12 cellular contexts compared by ENCODE assay signal in the genomic region with DNA sequence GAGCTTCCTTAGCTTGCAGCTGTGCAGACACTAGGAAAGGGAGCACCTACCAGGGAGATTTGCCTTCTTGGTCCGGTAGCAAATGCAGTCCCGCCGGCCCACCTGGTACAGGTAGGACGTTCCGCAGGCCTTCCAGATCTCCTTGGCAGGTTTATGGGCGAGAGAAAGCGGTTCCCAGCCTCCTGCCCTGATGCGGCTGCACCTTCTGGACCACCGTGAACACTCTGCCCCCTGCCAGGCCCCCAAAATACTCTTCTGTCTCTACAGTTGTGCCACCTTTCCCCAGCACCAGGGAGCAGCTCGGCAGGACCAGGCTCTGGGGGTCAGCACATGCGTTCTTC.
DNase-seq lines count a peak whose midpoint lies in the region; ATAC-seq lines count a peak whose summit lies in the region.
"Had no signal": no experiment of that assay in that cellular context is flagged by ENCODE, and none has a peak within 500 bp of the region (broad histone marks: within the 10 kb centered on the region; RNA-seq: fewer than 3 reads in every experiment).

No MANE protein-coding gene starts in this region.

- H2BK15ac ChIP-seq in mesenchymal stem cell (ENCODE audit: low read depth, poor library complexity, severe bottlenecking) = no peak overlapping the region

- no peak overlapping the region for H4K91ac ChIP-seq in mesenchymal stem cell (ENCODE audit: low read length)

- H3K4me3 ChIP-seq in adipocyte (ENCODE audit: low read length) (no peak overlapping the region), mesenchymal stem cell (ENCODE audit: insufficient read depth in 1 of 2, low read depth in 1 of 2, low read length in 2 of 2) (peak overlapping the region in 1 of 2 experiments; percentile 81)
- H3K4me3 ChIP-seq in effector memory CD4-positive, alpha-beta T cell (ENCODE audit: insufficient read depth, low read depth, low read length, poor library complexity, severe bottlenecking) = no peak overlapping the region
- H3K4me3 ChIP-seq: GM12878 had no signal

- no peaks in the 10 kb centered on the region for H3K79me1 ChIP-seq in mesenchymal stem cell (replicated peaks; ENCODE audit: low read length, poor library complexity, severe bottlenecking)

- peaks cover 7% of the 10 kb centered on the region for H3K4me1 ChIP-seq in adipocyte (ENCODE audit: control insufficient read depth, insufficient read depth, low read length)
- peaks cover 7% of the 10 kb centered on the region for H3K4me1 ChIP-seq in mesenchymal stem cell (ENCODE audit: control insufficient read depth, insufficient read depth, low read depth, low read length)
- peaks cover 7% of the 10 kb centered on the region for H3K4me1 ChIP-seq in effector memory CD4-positive, alpha-beta T cell (ENCODE audit: control insufficient read depth, insufficient read depth, low read length, poor library complexity, severe bottlenecking)

- WGBS in mesenchymal stem cell = 87% methylated on average over 11 of the region's 11 CpGs

- no peak overlapping the region for H3K4ac ChIP-seq in mesenchymal stem cell (ENCODE audit: low read depth in 1 of 2, low read length in 2 of 2)

- H2AFZ ChIP-seq in mesenchymal stem cell (ENCODE audit: low read depth, low read length) = no peak overlapping the region

- no peak for ATAC-seq in stimulated activated effector memory CD8-positive, alpha-beta T cell treated with anti-CD3 and anti-CD28 coated beads, Interleukin-12 subunit alpha, Interleukin-12 subunit beta, amount 100 ng/mL, for 72 hours

- H3K27ac ChIP-seq in mesenchymal stem cell (ENCODE audit: low read length, poor library complexity, severe bottlenecking) (no peak overlapping the region), substantia nigra (ENCODE audit: low read depth, low read length, poor library complexity, severe bottlenecking) (no peak overlapping the region)
- H3K27ac ChIP-seq in effector memory CD4-positive, alpha-beta T cell (ENCODE audit: insufficient read depth, low read length, poor library complexity, severe bottlenecking) = no peak overlapping the region
- H3K27ac ChIP-seq: HL-60, right atrium auricular region, SK-N-MC had no signal

- DNase-seq in adipocyte (ENCODE audit: low read depth) = no peak
- DNase-seq in mesenchymal stem cell = no peak
- DNase-seq in stimulated activated effector memory CD8-positive, alpha-beta T cell treated with anti-CD3 and anti-CD28 coated beads, Interleukin-12 subunit alpha, Interleukin-12 subunit beta, amount 100 ng/mL, for 72 hours (ENCODE audit: low spot score in 2 of 2) = no peak
- no peak for DNase-seq in NOMO-1 treated with DMSO at 0.1 percent for 48 hours (lab: John Stamatoyannopoulos, UW; ENCODE audit: unreplicated experiment)
- DNase-seq in effector memory CD4-positive, alpha-beta T cell = no peak
- DNase-seq in substantia nigra (lab: John Stamatoyannopoulos, UW) = no peak
- DNase-seq: NCI-H524 treated with DMSO at 0.1 percent for 48 hours had no signal

- H3K36me3 ChIP-seq in adipocyte (ENCODE audit: control insufficient read depth, insufficient read depth, low read length, severe bottlenecking) = no peaks in the 10 kb centered on the region
- H3K36me3 ChIP-seq in mesenchymal stem cell (ENCODE audit: control insufficient read depth in 1 of 2, insufficient read depth in 2 of 2, low read depth in 1 of 2, low read length in 2 of 2) = no peaks in the 10 kb centered on the region
- H3K36me3 ChIP-seq in effector memory CD4-positive, alpha-beta T cell (ENCODE audit: control insufficient read depth, insufficient read depth, low read length) = no peaks in the 10 kb centered on the region
- H3K36me3 ChIP-seq: right atrium auricular region had no signal

- no peaks in the 10 kb centered on the region for H3K9me3 ChIP-seq in adipocyte (ENCODE audit: control insufficient read depth, low read length)
- H3K9me3 ChIP-seq in mesenchymal stem cell (ENCODE audit: control insufficient read depth, low read length) = no peaks in the 10 kb centered on the region
- H3K9me3 ChIP-seq in effector memory CD4-positive, alpha-beta T cell (ENCODE audit: control insufficient read depth, low read length) = no peaks in the 10 kb centered on the region
- H3K9me3 ChIP-seq: right atrium auricular region had no signal

- H3K4me2 ChIP-seq in mesenchymal stem cell (ENCODE audit: low read length, poor library complexity, severe bottlenecking) = no peak overlapping the region

- no peaks in the 10 kb centered on the region for H3K36me3 Mint-ChIP-seq in IgD-negative memory B cell
- no peaks in the 10 kb centered on the region for H3K36me3 Mint-ChIP-seq in stimulated activated effector memory CD8-positive, alpha-beta T cell treated with anti-CD3 and anti-CD28 coated beads, Interleukin-12 subunit alpha, Interleukin-12 subunit beta, amount 100 ng/mL, for 72 hours

- H3K27ac Mint-ChIP-seq in IgD-negative memory B cell = peak overlapping the region in 1 of 3 donors; percentile 18
- H3K27ac Mint-ChIP-seq in stimulated activated effector memory CD8-positive, alpha-beta T cell treated with anti-CD3 and anti-CD28 coated beads, Interleukin-12 subunit alpha, Interleukin-12 subunit beta, amount 100 ng/mL, for 72 hours = no peak overlapping the region

- H3K4me1 Mint-ChIP-seq in IgD-negative memory B cell = peaks cover 15 to 19% (median 18%) of the 10 kb centered on the region in 3 donors
- peaks cover 5% of the 10 kb centered on the region for H3K4me1 Mint-ChIP-seq in stimulated activated effector memory CD8-positive, alpha-beta T cell treated with anti-CD3 and anti-CD28 coated beads, Interleukin-12 subunit alpha, Interleukin-12 subunit beta, amount 100 ng/mL, for 72 hours

- no peak overlapping the region for H2BK5ac ChIP-seq in mesenchymal stem cell (ENCODE audit: low read depth, low read length, poor library complexity, severe bottlenecking)

- H3K9me3 Mint-ChIP-seq in IgD-negative memory B cell = no peaks in the 10 kb centered on the region
- no peaks in the 10 kb centered on the region for H3K9me3 Mint-ChIP-seq in stimulated activated effector memory CD8-positive, alpha-beta T cell treated with anti-CD3 and anti-CD28 coated beads, Interleukin-12 subunit alpha, Interleukin-12 subunit beta, amount 100 ng/mL, for 72 hours

- no peak overlapping the region for H2BK12ac ChIP-seq in mesenchymal stem cell (ENCODE audit: low read length in 2 of 2)

- no peak overlapping the region for H4K8ac ChIP-seq in mesenchymal stem cell (ENCODE audit: low read length)

- no peak overlapping the region for H3K14ac ChIP-seq in mesenchymal stem cell (ENCODE audit: low read length in 2 of 2)

- no peak overlapping the region for H3K18ac ChIP-seq in mesenchymal stem cell (ENCODE audit: low read depth in 1 of 2, low read length in 2 of 2)

- H3K9ac ChIP-seq in adipocyte (ENCODE audit: low read length) = peak overlapping the region; percentile 68
- peak overlapping the region; percentile 84 for H3K9ac ChIP-seq in mesenchymal stem cell (ENCODE audit: low read length)

- H2BK120ac ChIP-seq in mesenchymal stem cell (ENCODE audit: low read depth, low read length) = no peak overlapping the region

- no peak overlapping the region for H2AK5ac ChIP-seq in mesenchymal stem cell (ENCODE audit: low read length, severe bottlenecking)

- H3K27me3 Mint-ChIP-seq in IgD-negative memory B cell = peaks cover 6% of the 10 kb centered on the region

- H3K27me3 ChIP-seq in adipocyte (replicated peaks; ENCODE audit: control insufficient read depth, insufficient read depth, low read length) (no peaks in the 10 kb centered on the region), mesenchymal stem cell (ENCODE audit: control insufficient read depth in 1 of 2, insufficient read depth in 1 of 2, low read length in 2 of 2) (no peaks in the 10 kb centered on the region)
- H3K27me3 ChIP-seq in effector memory CD4-positive, alpha-beta T cell (replicated peaks; ENCODE audit: control insufficient read depth, insufficient read depth, low read length, poor library complexity, severe bottlenecking) = peaks cover 3% of the 10 kb centered on the region
- H3K27me3 ChIP-seq: right atrium auricular region had no signal

- H3K23ac ChIP-seq in mesenchymal stem cell (ENCODE audit: low read length in 2 of 2) = no peak overlapping the region

- H3K4me3 Mint-ChIP-seq in IgD-negative memory B cell = peak overlapping the region in 3 of 4 donors; percentile 33 to 76 (median 46)
- H3K4me3 Mint-ChIP-seq in stimulated activated effector memory CD8-positive, alpha-beta T cell treated with anti-CD3 and anti-CD28 coated beads, Interleukin-12 subunit alpha, Interleukin-12 subunit beta, amount 100 ng/mL, for 72 hours = peak overlapping the region; percentile 44
